In the genomic region with DNA sequence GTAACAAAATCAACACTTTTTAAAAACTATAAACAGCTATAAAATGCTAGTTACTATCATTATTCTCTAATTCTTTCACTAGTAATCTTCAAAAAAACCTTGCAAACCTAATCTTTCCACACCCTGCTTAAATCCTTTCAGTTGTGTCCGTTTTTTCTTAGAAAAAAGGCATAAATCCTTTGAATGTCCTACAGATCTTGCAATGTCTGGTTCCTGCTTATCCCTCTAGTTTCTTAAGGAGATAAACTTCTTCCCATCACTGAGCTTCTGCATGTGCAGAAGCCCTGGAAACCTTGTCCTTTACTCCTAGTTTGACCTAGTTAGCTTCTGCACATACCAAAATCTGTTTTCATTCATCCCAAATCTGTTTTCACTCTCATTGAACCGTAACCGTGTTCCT, we compare ENCODE assay signal across 9 cellular contexts. TPM values are rescaled to one million over a fixed set of nuclear protein-coding genes. Genes with fewer than 3 reads are reported as not detected.
DNase-seq lines count a peak whose midpoint lies in the region; ATAC-seq, FAIRE-seq and TF ChIP-seq lines count a peak whose summit lies in the region.
"Had no signal": no experiment of that assay in that cellular context is flagged by ENCODE, and none has a peak within 500 bp of the region (broad histone marks: within the 10 kb centered on the region; RNA-seq: fewer than 3 reads in every experiment).

No MANE protein-coding gene starts in this region.

- POLR2A ChIA-PET in GM10248 (lab: Yijun Ruan, JAX), result no interaction called here

- TF ChIP-seq CTCF in bronchial epithelial cell (IDR thresholded peaks at IDR 0.05; ENCODE audit: insufficient read depth, low read length, severe bottlenecking) (no peak), GM10248 (IDR thresholded peaks at IDR 0.05; ENCODE audit: control extremely low read depth, extremely low read depth, low read depth, missing control alignments) (no peak)

- H3K9me3 ChIP-seq in HUES6 (ENCODE audit: control insufficient read depth, insufficient read depth, low read depth, low read length) (no peaks in the 10 kb centered on the region), mucosa of stomach (ENCODE audit: control insufficient read depth, low read length) (no peaks in the 10 kb centered on the region)

- DNase-seq in A172 (ENCODE audit: low spot score) (peak; percentile 4), bronchial epithelial cell (ENCODE audit: low read depth) (no peak), LoVo (ENCODE audit: low spot score) (no peak), GM10248 (ENCODE audit: extremely low spot score) (no peak)
- DNase-seq: NCI-H1048 had no signal

- CTCF ChIA-PET in GM10248 (lab: Yijun Ruan, JAX), result interaction anchor here (0.7 to 3.8 kb wide), 12 partner anchors 9 to 285 kb away, joined by 3 to 19 read pairs (median 4); no protein-coding TSS in a partner anchor

- H3K4me3 ChIP-seq in HUES6 (ENCODE audit: low read depth, low read length), result peak overlapping the region; percentile 77
- H3K4me3 ChIP-seq in bronchial epithelial cell (ENCODE audit: low read depth, low read length), result peak overlapping the region; percentile 63
- peak overlapping the region; percentile 88 for H3K4me3 ChIP-seq in mucosa of stomach (ENCODE audit: low read length)

- peak overlapping the region; percentile 94 for H3K9ac ChIP-seq in HUES6 (ENCODE audit: low read length)
- H3K9ac ChIP-seq in mucosa of stomach (ENCODE audit: low read length), result peak overlapping the region; percentile 79

- H3K27me3 ChIP-seq in HUES6 (ENCODE audit: control insufficient read depth, insufficient read depth, low read length) (no peaks in the 10 kb centered on the region), bronchial epithelial cell (ENCODE audit: control insufficient read depth, insufficient read depth, low read length) (no peaks in the 10 kb centered on the region), mucosa of stomach (ENCODE audit: control insufficient read depth, insufficient read depth, low read length) (no peaks in the 10 kb centered on the region)

- ATAC-seq in GM21737 (IDR thresholded peaks at IDR 0.05; ENCODE audit: unreplicated experiment) (no peak), GM18520 (IDR thresholded peaks at IDR 0.05; ENCODE audit: unreplicated experiment) (no peak)

- H3K36me3 ChIP-seq in HUES6 (ENCODE audit: control insufficient read depth, insufficient read depth, low read length) (peaks cover 18% of the 10 kb centered on the region), bronchial epithelial cell (ENCODE audit: control insufficient read depth, insufficient read depth, low read length) (peaks cover 4% of the 10 kb centered on the region), mucosa of stomach (ENCODE audit: control insufficient read depth, insufficient read depth, low read length) (no peaks in the 10 kb centered on the region)

- FAIRE-seq in bronchial epithelial cell (lab: Jason Lieb, UNC), result no peak

- H3K27ac ChIP-seq in HUES6 (ENCODE audit: low read depth, low read length), result peak overlapping the region; percentile 94; the same call in 1 of the 2 replicates

- H3K4me1 ChIP-seq in HUES6 (ENCODE audit: control insufficient read depth, insufficient read depth, low read length) (no peaks in the 10 kb centered on the region), mucosa of stomach (ENCODE audit: control insufficient read depth, insufficient read depth, low read length) (peaks cover 3% of the 10 kb centered on the region)

RNA-seq across cellular contexts. Expression of gene PNO1, which starts 1.3 kb away (rescaled TPM):
- total RNA-seq in A172 (2014; rRNA removed; shearing (Covaris generic)), result 63.1 and 64.0 TPM in 2 replicates
- total RNA-seq in bronchial epithelial cell, result 13.2 TPM in 2 replicates
